8 cellular contexts compared by ENCODE assay signal in the genomic region with DNA sequence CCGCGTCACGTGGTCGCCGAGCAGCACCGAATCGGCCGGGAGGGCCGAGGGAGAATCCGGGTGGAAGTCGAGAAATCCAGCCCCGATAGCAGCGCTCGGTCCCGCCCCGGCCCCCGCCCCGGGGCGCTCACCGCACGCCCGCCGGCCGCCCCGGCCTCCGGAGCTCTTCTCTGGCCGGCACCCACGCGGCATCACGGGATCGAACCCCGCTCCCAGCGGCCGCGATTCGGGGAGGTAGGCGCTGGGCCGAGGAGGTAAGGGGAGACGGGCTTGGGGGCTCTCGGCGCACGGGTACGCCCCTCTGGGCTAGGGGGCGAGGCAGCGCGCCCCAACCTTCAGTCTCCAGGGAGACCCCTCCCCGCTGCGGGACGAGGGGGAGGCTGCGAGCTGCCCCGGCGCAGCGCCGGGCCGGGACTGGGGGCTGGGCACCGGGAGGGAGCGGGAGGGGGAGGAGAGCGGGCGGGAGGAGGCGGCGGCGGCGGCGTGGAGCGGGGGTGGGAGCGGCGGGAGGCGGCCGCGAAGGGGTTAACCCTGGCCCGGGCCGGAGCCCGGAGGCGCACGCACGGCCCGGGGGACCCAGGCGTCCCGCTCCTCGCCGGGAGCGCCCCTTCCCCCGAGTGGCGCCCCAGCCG. TPM values are rescaled to one million over a fixed set of nuclear protein-coding genes. Genes with fewer than 3 reads are reported as not detected.
DNase-seq lines count a peak whose midpoint lies in the region; ATAC-seq and TF ChIP-seq lines count a peak whose summit lies in the region.

No MANE protein-coding gene starts in this region.

- H3K27ac ChIP-seq in 22Rv1: peak overlapping the region; percentile 82

- ATAC-seq in GM18511 (IDR thresholded peaks at IDR 0.05; ENCODE audit: unreplicated experiment) (peak; percentile 15), sciatic nerve (peak; percentile 64)

- DNase-seq in OCI-M1 (lab: John Stamatoyannopoulos, UW): peak; percentile 59
- DNase-seq in anterior cingulate cortex (lab: John Stamatoyannopoulos, UW): peak in 41 of 58 donors; percentile 38 to 80 (median 56)
- DNase-seq in hypothalamus (lab: John Stamatoyannopoulos, UW): peak in 33 of 51 donors; percentile 32 to 73 (median 55)
- DNase-seq in sciatic nerve (ENCODE audit: low spot score): peak; percentile 88
- no peak for DNase-seq in NCI-H345 treated with DMSO at 0.1 percent for 48 hours (lab: John Stamatoyannopoulos, UW; ENCODE audit: unreplicated experiment)
- DNase-seq in DMS153 (lab: John Stamatoyannopoulos, UW): no peak

- intact Hi-C loops in sciatic nerve (cut with DNase I): loop anchor here (10.0 kb wide), 1 partner anchor 49 kb away; no protein-coding TSS in a partner anchor

- TF ChIP-seq CTCF in 22Rv1 (IDR thresholded peaks at IDR 0.05): no peak

RNA-seq across cellular contexts. Expression of gene NDST1, which starts 22.0 kb away (rescaled TPM):
- 109 TPM for total RNA-seq in sciatic nerve

RNA-seq across cellular contexts. Expression of gene RPS14, which starts 36.3 kb away (rescaled TPM):
- total RNA-seq in sciatic nerve: 1,412 TPM

Comparison
In these comparisons a context has a peak if more than half of its experiments do, and no peak if none do; other contexts are left out.
1. DNase-seq: peak in OCI-M1 (single experiment), anterior cingulate cortex (41 of 58), hypothalamus (33 of 51) and sciatic nerve (single experiment); none in NCI-H345 treated with DMSO at 0.1 percent for 48 hours (single experiment) and DMS153 (single experiment).